In genomic region chr20:53779822-53780221, GRCh38 we compare ENCODE assay signal across 20 cellular contexts.
"Had no signal": no experiment of that assay in that cellular context is flagged by ENCODE, and none has a peak within 500 bp of the region (broad histone marks: within the 10 kb centered on the region; RNA-seq: fewer than 3 reads in every experiment).

No MANE protein-coding gene starts in this region.

- H3K27me3 ChIP-seq: heart left ventricle, right lobe of liver, suprapubic skin, thyroid gland, uterus had no signal

- H3K79me2 ChIP-seq: parathyroid adenoma had no signal

- DNase-seq: dermis blood vessel endothelial cell; foreskin melanocyte; heart left ventricle; hippocampal formation; kidney glomerular epithelial cell; mesendoderm; naive B cell; nephron progenitor cell; psoas muscle; retina; right lobe of liver; stimulated activated CD4-positive, alpha-beta T cell treated with anti-CD3 and anti-CD28 coated beads, Interleukin-4, amount 100 ng/mL, for 1 hour; stimulated activated CD8-positive, alpha-beta memory T cell treated with anti-CD3 and anti-CD28 coated beads, Interleukin-4, amount 100 ng/mL, for 48 hours; stimulated activated naive CD8-positive, alpha-beta T cell treated with anti-CD3 and anti-CD28 coated beads, Interleukin-15, Interleukin-2, amounts not matched to agents 100 U/mL and 50 U/mL, for 24 hours; thyroid gland; uterus had no signal

- H3K27ac ChIP-seq: heart left ventricle, parathyroid adenoma, psoas muscle, right lobe of liver, suprapubic skin, thyroid gland, uterus had no signal

- H3K36me3 ChIP-seq: heart left ventricle, right lobe of liver, suprapubic skin, thyroid gland, uterus had no signal

- H3K4me3 ChIP-seq: heart left ventricle, psoas muscle, right lobe of liver, suprapubic skin, thyroid gland, uterus had no signal

- H3K9me3 ChIP-seq: heart left ventricle, psoas muscle, right lobe of liver, suprapubic skin, thyroid gland, uterus had no signal

- H3K9ac ChIP-seq: parathyroid adenoma had no signal

- ATAC-seq: heart left ventricle; psoas muscle; right lobe of liver; stimulated activated effector memory CD8-positive, alpha-beta T cell treated with anti-CD3 and anti-CD28 coated beads, Interleukin-12 subunit alpha, Interleukin-12 subunit beta, amount 100 ng/mL, for 72 hours; stimulated activated naive CD8-positive, alpha-beta T cell treated with anti-CD3 and anti-CD28 coated beads, Interleukin-15, Interleukin-2, amounts not matched to agents 100 U/mL and 50 U/mL, for 24 hours had no signal

- FAIRE-seq: islet of Langerhans had no signal

- H3K4me1 ChIP-seq: parathyroid adenoma, psoas muscle, thyroid gland, uterus had no signal

- H2AFZ ChIP-seq: parathyroid adenoma had no signal
